ENCODE assay signal across 19 cellular contexts in genomic region chr15:80419546-80419945, GRCh38. TPM values are rescaled to one million over a fixed set of nuclear protein-coding genes. Genes with fewer than 3 reads are reported as not detected.
A peak's percentile ranks its signal among the peaks of the same experiment; 100 is the strongest.
DNase-seq lines count a peak whose midpoint lies in the region; ATAC-seq and TF ChIP-seq lines count a peak whose summit lies in the region.
"Had no signal": no experiment of that assay in that cellular context is flagged by ENCODE, and none has a peak within 500 bp of the region (broad histone marks: within the 10 kb centered on the region; RNA-seq: fewer than 3 reads in every experiment).

No MANE protein-coding gene starts in this region.

- ATAC-seq in left lung (peak; percentile 57), HG02642 (IDR thresholded peaks at IDR 0.05; ENCODE audit: poor library complexity, unreplicated experiment) (no peak)
- ATAC-seq: effector memory CD8-positive, alpha-beta T cell; T-cell had no signal

- intact Hi-C loops in dorsolateral prefrontal cortex (cut with DNase I), result loop anchor here in 1 of 2 donors (10.0 kb wide), 1 partner anchor 275 kb away; the partner anchor contains the start of gene ABHD17C
- intact Hi-C loops in left lung (cut with DNase I), result no loop called here

- no peaks in the 10 kb centered on the region for H3K27me3 ChIP-seq in dorsolateral prefrontal cortex
- no peaks in the 10 kb centered on the region for H3K27me3 ChIP-seq in left lung
- H3K27me3 ChIP-seq: upper lobe of left lung had no signal

- no peaks in the 10 kb centered on the region for H3K9me3 ChIP-seq in left lung
- H3K9me3 ChIP-seq: upper lobe of left lung had no signal

- H3K4me3 ChIP-seq in dorsolateral prefrontal cortex (no peak overlapping the region), left lung (no peak overlapping the region)
- H3K4me3 ChIP-seq: upper lobe of left lung had no signal

- TF ChIP-seq CTCF in dorsolateral prefrontal cortex (IDR thresholded peaks at IDR 0.05 in 54 of 56, conservative IDR thresholded peaks at IDR 0.05 in 2 of 56; ENCODE audit: low read depth in 1 of 56, partially characterized antibody in 56 of 56) (no peak), left lung (IDR thresholded peaks at IDR 0.05) (no peak)

- H3K4me1 ChIP-seq in left lung, result no peaks in the 10 kb centered on the region

- peak; percentile 28 for DNase-seq in EL
- DNase-seq in RPMI7951 (ENCODE audit: low read depth), result peak; percentile 15
- no peak for DNase-seq in dorsolateral prefrontal cortex
- DNase-seq in left lung, result no peak
- DNase-seq in ureter (ENCODE audit: low spot score), result no peak
- no peak for DNase-seq in cerebellar cortex (ENCODE audit: low spot score)
- no peak for DNase-seq in C1 segment of cervical spinal cord (lab: John Stamatoyannopoulos, UW)
- DNase-seq: activated CD4-positive, alpha-beta T cell treated with anti-CD3 and anti-CD28 coated beads for 4 hours; activated CD8-positive, alpha-beta memory T cell treated with anti-CD3 and anti-CD28 coated beads, Interleukin-2, amount 50 U/mL, for 48 hours; central memory CD4-positive, alpha-beta T cell; effector memory CD8-positive, alpha-beta T cell; glutamatergic neuron; NCI-H1417 treated with DMSO at 0.1 percent for 48 hours; NCI-H524 treated with DMSO at 0.1 percent for 48 hours; Right ventricle myocardium superior; T-cell; upper lobe of left lung had no signal

- H3K36me3 ChIP-seq in left lung, result no peaks in the 10 kb centered on the region
- H3K36me3 ChIP-seq: upper lobe of left lung had no signal

- peak overlapping the region in 33 of 59 donors; percentile 1 to 75 (median 37) for H3K27ac ChIP-seq in dorsolateral prefrontal cortex
- H3K27ac ChIP-seq in left lung, result no peak overlapping the region
- H3K27ac ChIP-seq: upper lobe of left lung had no signal

RNA-seq across cellular contexts. Expression of gene ARNT2, which starts 15.4 kb away (rescaled TPM):
- 1.5 and 2.3 TPM in 2 replicates for total RNA-seq in RPMI7951 (2014; rRNA removed; shearing (Covaris generic))
- 100 to 1,000 TPM; 153 to 379 (median 242) TPM for total RNA-seq in dorsolateral prefrontal cortex
- 1 to 10 TPM; 9.7 to 9.9 TPM for total RNA-seq in left lung
- total RNA-seq in ureter, result 7.2 TPM
- total RNA-seq: G401 had no signal

Comparison
In these comparisons a context has a peak if more than half of its experiments do, and no peak if none do; other contexts are left out.
1. DNase-seq: peak in EL (single experiment) and RPMI7951 (single experiment); none in dorsolateral prefrontal cortex (0 of 10), left lung (0 of 2), ureter (single experiment), cerebellar cortex (single experiment) and C1 segment of cervical spinal cord (0 of 14).
2. H3K27ac ChIP-seq: peak in dorsolateral prefrontal cortex (33 of 59); none in left lung (0 of 2).
3. RNA of gene ARNT2, which starts 15.4 kb away (total RNA-seq): 153 to 379 TPM in dorsolateral prefrontal cortex; 9.7 to 9.9 TPM in left lung, 7.2 TPM in ureter (single experiment) and 1.5 to 2.3 TPM in RPMI7951; every median in the first group is over 10 times any median in the second.